In genomic region chr9:136424750-136425362, GRCh38 we compare ENCODE assay signal across 22 cellular contexts. TPM values are rescaled to one million over a fixed set of nuclear protein-coding genes. Genes with fewer than 3 reads are reported as not detected.
DNase-seq lines count a peak whose midpoint lies in the region; TF ChIP-seq lines count a peak whose summit lies in the region.
"Had no signal": no experiment of that assay in that cellular context is flagged by ENCODE, and none has a peak within 500 bp of the region (broad histone marks: within the 10 kb centered on the region; RNA-seq: fewer than 3 reads in every experiment).

No MANE protein-coding gene starts in this region.

- peaks cover 5% of the 10 kb centered on the region for H3K4me1 Mint-ChIP-seq in activated CD4-positive, alpha-beta memory T cell treated with anti-CD3 and anti-CD28 coated beads for 36 hours (ENCODE audit: low read depth)
- H3K4me1 Mint-ChIP-seq in activated CD4-positive, alpha-beta memory T cell treated with anti-CD3 and anti-CD28 coated beads, Interleukin-2, amount 10 ng/mL, durations not matched to agents 7 days and 5 days: no peaks in the 10 kb centered on the region
- H3K4me1 Mint-ChIP-seq in nephron progenitor cell: no peaks in the 10 kb centered on the region
- no peaks in the 10 kb centered on the region for H3K4me1 Mint-ChIP-seq in endothelial cell (ENCODE audit: unreplicated experiment)
- H3K4me1 Mint-ChIP-seq: CD14-positive monocyte, mesothelial cell of epicardium, naive B cell had no signal

- CTCF ChIA-PET in activated CD4-positive, alpha-beta memory T cell treated with anti-CD3 and anti-CD28 coated beads for 36 hours (lab: Charles Lee): interaction anchor here (0.6 to 1.0 kb wide), 3 partner anchors 15 to 170 kb away, joined by 3 to 4 read pairs (median 3); no protein-coding TSS in a partner anchor
- CTCF ChIA-PET in activated CD4-positive, alpha-beta memory T cell treated with anti-CD3 and anti-CD28 coated beads, Interleukin-2, amount 10 ng/mL, durations not matched to agents 7 days and 5 days (lab: Charles Lee): no interaction called here

- no peak overlapping the region for H3K4me3 Mint-ChIP-seq in activated CD4-positive, alpha-beta memory T cell treated with anti-CD3 and anti-CD28 coated beads for 36 hours
- H3K4me3 Mint-ChIP-seq in activated CD4-positive, alpha-beta memory T cell treated with anti-CD3 and anti-CD28 coated beads, Interleukin-2, amount 10 ng/mL, durations not matched to agents 7 days and 5 days: no peak overlapping the region
- H3K4me3 Mint-ChIP-seq in nephron progenitor cell (no peak overlapping the region), endothelial cell (ENCODE audit: unreplicated experiment) (no peak overlapping the region)
- H3K4me3 Mint-ChIP-seq: CD14-positive monocyte, mesothelial cell of epicardium had no signal

- peaks cover 23% of the 10 kb centered on the region for H3K36me3 Mint-ChIP-seq in activated CD4-positive, alpha-beta memory T cell treated with anti-CD3 and anti-CD28 coated beads for 36 hours
- H3K36me3 Mint-ChIP-seq in activated CD4-positive, alpha-beta memory T cell treated with anti-CD3 and anti-CD28 coated beads, Interleukin-2, amount 10 ng/mL, durations not matched to agents 7 days and 5 days (ENCODE audit: low read depth): peaks cover 25% of the 10 kb centered on the region
- H3K36me3 Mint-ChIP-seq in nephron progenitor cell (ENCODE audit: low read depth) (peaks cover 24% of the 10 kb centered on the region), endothelial cell (ENCODE audit: low read depth, unreplicated experiment) (peaks cover 17% of the 10 kb centered on the region)
- H3K36me3 Mint-ChIP-seq: naive B cell had no signal

- no peaks in the 10 kb centered on the region for H3K9me3 Mint-ChIP-seq in activated CD4-positive, alpha-beta memory T cell treated with anti-CD3 and anti-CD28 coated beads for 36 hours
- H3K9me3 Mint-ChIP-seq in activated CD4-positive, alpha-beta memory T cell treated with anti-CD3 and anti-CD28 coated beads, Interleukin-2, amount 10 ng/mL, durations not matched to agents 7 days and 5 days: no peaks in the 10 kb centered on the region
- H3K9me3 Mint-ChIP-seq in nephron progenitor cell (no peaks in the 10 kb centered on the region), endothelial cell (ENCODE audit: unreplicated experiment) (no peaks in the 10 kb centered on the region)
- H3K9me3 Mint-ChIP-seq: mesothelial cell of epicardium, naive B cell had no signal

- H3K27me3 Mint-ChIP-seq in activated CD4-positive, alpha-beta memory T cell treated with anti-CD3 and anti-CD28 coated beads for 36 hours: no peaks in the 10 kb centered on the region
- H3K27me3 Mint-ChIP-seq in activated CD4-positive, alpha-beta memory T cell treated with anti-CD3 and anti-CD28 coated beads, Interleukin-2, amount 10 ng/mL, durations not matched to agents 7 days and 5 days: no peaks in the 10 kb centered on the region
- H3K27me3 Mint-ChIP-seq in nephron progenitor cell (ENCODE audit: low read depth, poor library complexity) (peaks cover 3% of the 10 kb centered on the region), endothelial cell (ENCODE audit: unreplicated experiment) (peaks cover 6% of the 10 kb centered on the region)
- H3K27me3 Mint-ChIP-seq: naive B cell had no signal

- intact Hi-C loops in activated CD4-positive, alpha-beta memory T cell treated with anti-CD3 and anti-CD28 coated beads for 36 hours (cut with micrococcal nuclease): no loop called here

- H3K27ac Mint-ChIP-seq in activated CD4-positive, alpha-beta memory T cell treated with anti-CD3 and anti-CD28 coated beads for 36 hours: peak overlapping the region; percentile 56
- H3K27ac Mint-ChIP-seq in activated CD4-positive, alpha-beta memory T cell treated with anti-CD3 and anti-CD28 coated beads, Interleukin-2, amount 10 ng/mL, durations not matched to agents 7 days and 5 days: no peak overlapping the region
- H3K27ac Mint-ChIP-seq in nephron progenitor cell (peak overlapping the region; percentile 91), endothelial cell (ENCODE audit: unreplicated experiment) (no peak overlapping the region)
- H3K27ac Mint-ChIP-seq: mesothelial cell of epicardium had no signal

- TF ChIP-seq CTCF in nephron progenitor cell (IDR thresholded peaks at IDR 0.05) (no peak), endothelial cell (IDR thresholded peaks at IDR 0.05; ENCODE audit: unreplicated experiment) (no peak)

- DNase-seq in activated CD4-positive, alpha-beta memory T cell treated with anti-CD3 and anti-CD28 coated beads for 36 hours: no peak
- no peak for DNase-seq in activated CD4-positive, alpha-beta memory T cell treated with anti-CD3 and anti-CD28 coated beads, Interleukin-2, amount 10 ng/mL, durations not matched to agents 7 days and 5 days
- peak; percentile 48 for DNase-seq in ELF-1 (ENCODE audit: low read depth, low spot score)
- DNase-seq in SW480 (ENCODE audit: low spot score): peak; percentile 46
- DNase-seq in nephron progenitor cell: no peak
- DNase-seq in stimulated activated CD4-positive, alpha-beta T cell treated with anti-CD3 and anti-CD28 coated beads, Interleukin-12 subunit alpha, Interleukin-12 subunit beta, amount 100 ng/mL, for 4 hours: no peak
- DNase-seq in A172 (ENCODE audit: low spot score): no peak
- no peak for DNase-seq in endothelial cell (ENCODE audit: low spot score)
- DNase-seq: activated naive CD4-positive, alpha-beta T cell treated with anti-CD3 and anti-CD28 coated beads, Interleukin-2, amount 50 U/mL, for 16 hours; anterior cingulate cortex; Caco-2; Karpas-422; naive B cell; NCI-H1436; NCI-H2081 treated with DMSO at 0.1 percent for 48 hours; NCI-H774; nucleus accumbens; Peyer's patch; sigmoid colon; stimulated activated CD4-positive, alpha-beta T cell treated with anti-CD3 and anti-CD28 coated beads, Interleukin-4, amount 100 ng/mL, for 1 hour had no signal

- POLR2A ChIA-PET in activated CD4-positive, alpha-beta memory T cell treated with anti-CD3 and anti-CD28 coated beads for 36 hours (lab: Charles Lee): interaction anchor here (1.1 kb wide), 1 partner anchor 11 kb away, joined by 3 read pairs; no protein-coding TSS in a partner anchor
- POLR2A ChIA-PET in activated CD4-positive, alpha-beta memory T cell treated with anti-CD3 and anti-CD28 coated beads, Interleukin-2, amount 10 ng/mL, durations not matched to agents 7 days and 5 days (lab: Charles Lee): interaction anchor here (0.9 to 1.4 kb wide), 5 partner anchors 10 to 62 kb away, joined by 3 to 5 read pairs (median 4); no protein-coding TSS in a partner anchor

RNA-seq across cellular contexts. Expression of gene PMPCA, which starts 14.4 kb away (rescaled TPM):
- 100 to 1,000 TPM; 108 to 112 TPM for total RNA-seq in activated CD4-positive, alpha-beta memory T cell treated with anti-CD3 and anti-CD28 coated beads for 36 hours
- total RNA-seq in activated CD4-positive, alpha-beta memory T cell treated with anti-CD3 and anti-CD28 coated beads, Interleukin-2, amount 10 ng/mL, durations not matched to agents 7 days and 5 days: 10 to 100 TPM; 56.6 to 62.2 TPM
- 135 and 169 TPM in 2 replicates for total RNA-seq in A172 (2014; rRNA removed; shearing (Covaris generic))
- 61.3 TPM for total RNA-seq in endothelial cell (ENCODE audit: unreplicated experiment)

RNA-seq across cellular contexts. Expression of gene ENTR1, which starts 14.4 kb away (rescaled TPM):
- 10 to 100 TPM; 66.9 to 74.9 TPM for total RNA-seq in activated CD4-positive, alpha-beta memory T cell treated with anti-CD3 and anti-CD28 coated beads for 36 hours
- 10 to 100 TPM; 49.2 to 54.9 TPM for total RNA-seq in activated CD4-positive, alpha-beta memory T cell treated with anti-CD3 and anti-CD28 coated beads, Interleukin-2, amount 10 ng/mL, durations not matched to agents 7 days and 5 days
- 99.2 and 148 TPM in 2 replicates for total RNA-seq in A172 (2014; rRNA removed; shearing (Covaris generic))
- total RNA-seq in endothelial cell (ENCODE audit: unreplicated experiment): 45.0 TPM

RNA-seq across cellular contexts. Expression of gene INPP5E, which starts 14.8 kb away (rescaled TPM):
- total RNA-seq in activated CD4-positive, alpha-beta memory T cell treated with anti-CD3 and anti-CD28 coated beads for 36 hours: 10 to 100 TPM; 18.8 to 21.3 TPM
- 10 to 100 TPM; 19.5 to 21.6 TPM for total RNA-seq in activated CD4-positive, alpha-beta memory T cell treated with anti-CD3 and anti-CD28 coated beads, Interleukin-2, amount 10 ng/mL, durations not matched to agents 7 days and 5 days
- 16.6 and 17.6 TPM in 2 replicates for total RNA-seq in A172 (2014; rRNA removed; shearing (Covaris generic))
- 23.6 TPM for total RNA-seq in endothelial cell (ENCODE audit: unreplicated experiment)

RNA-seq across cellular contexts. Expression of gene SNAPC4, which starts 24.9 kb away (rescaled TPM):
- total RNA-seq in activated CD4-positive, alpha-beta memory T cell treated with anti-CD3 and anti-CD28 coated beads for 36 hours: 10 to 100 TPM; 13.9 to 14.3 TPM
- 1 to 10 TPM; 8.8 TPM for total RNA-seq in activated CD4-positive, alpha-beta memory T cell treated with anti-CD3 and anti-CD28 coated beads, Interleukin-2, amount 10 ng/mL, durations not matched to agents 7 days and 5 days
- total RNA-seq in A172 (2014; rRNA removed; shearing (Covaris generic)): 16.9 and 23.8 TPM in 2 replicates
- 13.5 TPM for total RNA-seq in endothelial cell (ENCODE audit: unreplicated experiment)

RNA-seq across cellular contexts. Expression of gene CARD9, which starts 51.4 kb away (rescaled TPM):
- total RNA-seq in activated CD4-positive, alpha-beta memory T cell treated with anti-CD3 and anti-CD28 coated beads for 36 hours: 1 to 10 TPM; 1.4 to 2.4 TPM
- total RNA-seq in activated CD4-positive, alpha-beta memory T cell treated with anti-CD3 and anti-CD28 coated beads, Interleukin-2, amount 10 ng/mL, durations not matched to agents 7 days and 5 days: 1 to 10 TPM in 1 of 2 experiments, under 1 TPM in 1; 0.55 to 1.3 TPM
- 0.95 and 1.1 TPM in 2 replicates for total RNA-seq in A172 (2014; rRNA removed; shearing (Covaris generic))
- 0.41 TPM for total RNA-seq in endothelial cell (ENCODE audit: unreplicated experiment)

Comparison
In these comparisons a context has a peak if more than half of its experiments do, and no peak if none do; other contexts are left out.
1. H3K27ac Mint-ChIP-seq: peak in activated CD4-positive, alpha-beta memory T cell treated with anti-CD3 and anti-CD28 coated beads for 36 hours (single experiment) and nephron progenitor cell (single experiment); none in activated CD4-positive, alpha-beta memory T cell treated with anti-CD3 and anti-CD28 coated beads, Interleukin-2, amount 10 ng/mL, durations not matched to agents 7 days and 5 days (single experiment) and endothelial cell (single experiment).
2. DNase-seq: peak in ELF-1 (single experiment) and SW480 (single experiment); none in activated CD4-positive, alpha-beta memory T cell treated with anti-CD3 and anti-CD28 coated beads for 36 hours (single experiment), activated CD4-positive, alpha-beta memory T cell treated with anti-CD3 and anti-CD28 coated beads, Interleukin-2, amount 10 ng/mL, durations not matched to agents 7 days and 5 days (single experiment), nephron progenitor cell (single experiment), stimulated activated CD4-positive, alpha-beta T cell treated with anti-CD3 and anti-CD28 coated beads, Interleukin-12 subunit alpha, Interleukin-12 subunit beta, amount 100 ng/mL, for 4 hours (single experiment), A172 (single experiment) and endothelial cell (single experiment).